In the genomic region with DNA sequence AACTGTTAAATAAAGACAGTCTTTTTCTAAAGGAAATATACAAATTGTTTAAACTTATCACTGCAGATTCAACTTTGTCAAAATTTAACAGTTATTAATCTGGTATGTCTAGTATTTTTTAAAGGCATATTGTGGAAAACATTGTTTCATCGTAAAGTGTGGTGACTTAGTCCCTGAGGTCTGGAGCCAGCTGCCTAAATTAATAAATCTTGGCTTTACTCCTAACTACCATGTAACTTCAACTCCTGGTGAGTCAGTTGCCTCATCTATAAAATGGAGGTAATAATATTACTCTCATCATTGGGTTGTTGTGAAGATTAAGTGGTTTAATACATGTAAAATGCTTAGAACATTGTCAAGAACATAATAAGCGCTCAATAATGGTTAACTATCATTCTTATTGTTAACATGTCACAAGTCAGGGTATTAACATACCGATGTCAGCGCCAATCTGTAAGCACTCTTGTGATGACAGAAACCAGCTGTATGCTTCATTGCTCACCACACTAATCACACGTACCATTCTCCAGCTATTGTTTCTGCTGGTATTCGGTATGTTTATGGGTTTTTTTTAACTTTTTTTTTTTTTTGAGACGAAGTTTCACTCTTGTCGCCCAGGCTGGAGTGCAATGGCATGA, we compare ENCODE assay signal across 20 cellular contexts. TPM values are rescaled to one million over a fixed set of nuclear protein-coding genes. Genes with fewer than 3 reads are reported as not detected.
A peak's percentile ranks its signal among the peaks of the same experiment; 100 is the strongest.
DNase-seq lines count a peak whose midpoint lies in the region; ATAC-seq and TF ChIP-seq lines count a peak whose summit lies in the region.
"Had no signal": no experiment of that assay in that cellular context is flagged by ENCODE, and none has a peak within 500 bp of the region (broad histone marks: within the 10 kb centered on the region; RNA-seq: fewer than 3 reads in every experiment).

No MANE protein-coding gene starts in this region.

- H3K4me1 ChIP-seq in heart left ventricle: peaks cover 0 to 7% (median 0%) of the 10 kb centered on the region in 12 donors
- peaks cover 8% of the 10 kb centered on the region for H3K4me1 ChIP-seq in left ventricle myocardium inferior
- H3K4me1 ChIP-seq in SJCRH30: peaks cover 30% of the 10 kb centered on the region

- WGBS in heart left ventricle, 4 donors: 28 to 41% (median 37%) methylated on average over 8 of the region's 8 CpGs

- TF ChIP-seq CTCF in heart left ventricle (IDR thresholded peaks at IDR 0.05): no peak
- TF ChIP-seq CTCF in left ventricle myocardium inferior (IDR thresholded peaks at IDR 0.05; ENCODE audit: borderline replicate concordance): no peak

- H3K36me3 ChIP-seq in heart left ventricle: no peaks in the 10 kb centered on the region
- H3K36me3 ChIP-seq in left ventricle myocardium inferior: no peaks in the 10 kb centered on the region
- no peaks in the 10 kb centered on the region for H3K36me3 ChIP-seq in SJCRH30

- H3K27me3 ChIP-seq in heart left ventricle: peaks cover 0 to 3% (median 0%) of the 10 kb centered on the region in 9 donors
- peaks cover 18% of the 10 kb centered on the region for H3K27me3 ChIP-seq in left ventricle myocardium inferior (ENCODE audit: low read depth)
- no peaks in the 10 kb centered on the region for H3K27me3 ChIP-seq in SJCRH30
- H3K27me3 ChIP-seq: MG63 had no signal

- peak in 3 of 4 donors; percentile 60 to 80 (median 62) for ATAC-seq in heart left ventricle
- ATAC-seq in left lobe of liver: no peak
- ATAC-seq: GM23338, Panc1 had no signal

- no peak overlapping the region for H3K4me3 ChIP-seq in heart left ventricle
- no peak overlapping the region for H3K4me3 ChIP-seq in left ventricle myocardium inferior
- peak overlapping the region; percentile 11 for H3K4me3 ChIP-seq in SJCRH30
- H3K4me3 ChIP-seq: GM23338, MG63 had no signal

- H3K27ac ChIP-seq in heart left ventricle (no peak overlapping the region), left ventricle myocardium inferior (replicated peaks) (no peak overlapping the region), SJCRH30 (peak overlapping the region; percentile 52)
- H3K27ac ChIP-seq: KMS-11 had no signal

- intact Hi-C loops in heart left ventricle (cut with DNase I): no loop called here
- intact Hi-C loops in left ventricle myocardium inferior (cut with micrococcal nuclease): no loop called here

- peaks cover 0 to 6% (median 0%) of the 10 kb centered on the region in 12 donors for H3K9me3 ChIP-seq in heart left ventricle
- peaks cover 4% of the 10 kb centered on the region for H3K9me3 ChIP-seq in left ventricle myocardium inferior (replicated peaks)
- H3K9me3 ChIP-seq in SJCRH30 (replicated peaks): no peaks in the 10 kb centered on the region

- no peak for TF ChIP-seq POLR2A in heart left ventricle (IDR thresholded peaks at IDR 0.05)

- DNase-seq in heart left ventricle (no peak), left ventricle myocardium inferior (no peak), SJCRH30 (peak; percentile 37 to 55), kidney tubule cell (ENCODE audit: low spot score) (peak; percentile 18), left lobe of liver (ENCODE audit: low spot score) (no peak), UCSD-AML1 (lab: John Stamatoyannopoulos, UW; ENCODE audit: unreplicated experiment) (no peak), NCI-H1417 (lab: John Stamatoyannopoulos, UW) (no peak)
- no peak for DNase-seq in stimulated activated CD4-positive, alpha-beta T cell treated with anti-CD3 and anti-CD28 coated beads, Interleukin-4, amount 100 ng/mL, for 24 hours
- DNase-seq: Calu3; CD4-positive, CD25-positive, alpha-beta regulatory T cell; MG63; NCI-H1105; NCI-H187; NCI-H748 treated with DMSO at 0.1 percent for 48 hours; SHP77; SW 1271 had no signal

RNA-seq across cellular contexts. Expression of gene SMIM43, which starts 14.1 kb away (rescaled TPM):
- 1 to 10 TPM in 1 of 9 donors, under 1 TPM in 1, not detected in 7; 0.16 to 1.0 TPM for total RNA-seq in heart left ventricle
- 1 to 10 TPM in 1 of 2 donors, under 1 TPM in 1; 0.08 to 1.7 TPM for polyA plus RNA-seq in heart left ventricle
- total RNA-seq in left ventricle myocardium inferior: not detected
- 0.08 TPM in 1 of 2 replicates, not detected in the other for total RNA-seq in SJCRH30 (2014; rRNA removed; shearing (Covaris generic))
- not detected for total RNA-seq in left lobe of liver
- total RNA-seq: A172; Calu3; CD4-positive, CD25-positive, alpha-beta regulatory T cell had no signal

RNA-seq across cellular contexts. Expression of gene EXOSC9, which starts 22.0 kb away (rescaled TPM):
- total RNA-seq in heart left ventricle (10 to 100 TPM; 12.2 to 23.6 (median 15.7) TPM), left ventricle myocardium inferior (10.4 TPM), left lobe of liver (5.0 TPM)
- 10 to 100 TPM; 18.2 to 26.2 TPM for polyA plus RNA-seq in heart left ventricle
- 92.7 and 115 TPM in 2 replicates for total RNA-seq in SJCRH30 (2014; rRNA removed; shearing (Covaris generic))

RNA-seq across cellular contexts. Expression of gene CCNA2, which starts 44.6 kb away (rescaled TPM):
- 1 to 10 TPM in 2 of 9 donors, under 1 TPM in 6, not detected in 1; 0.09 to 9.4 (median 0.49) TPM for total RNA-seq in heart left ventricle
- polyA plus RNA-seq in heart left ventricle: under 1 TPM; 0.39 to 0.42 TPM
- total RNA-seq in left ventricle myocardium inferior: 0.52 TPM
- total RNA-seq in SJCRH30 (2014; rRNA removed; shearing (Covaris generic)): 226 TPM in 2 replicates
- 0.45 TPM for total RNA-seq in left lobe of liver

Comparison
In these comparisons a context has a peak if more than half of its experiments do, and no peak if none do; other contexts are left out.
1. DNase-seq: peak in SJCRH30 (2 of 2) and kidney tubule cell (single experiment); none in heart left ventricle (0 of 5), left ventricle myocardium inferior (single experiment), left lobe of liver (single experiment), UCSD-AML1 (single experiment), NCI-H1417 (0 of 3) and stimulated activated CD4-positive, alpha-beta T cell treated with anti-CD3 and anti-CD28 coated beads, Interleukin-4, amount 100 ng/mL, for 24 hours (single experiment).
2. RNA of gene CCNA2, which starts 44.6 kb away (total RNA-seq): 226 TPM in SJCRH30; 0.52 TPM in left ventricle myocardium inferior (single experiment), 0.45 TPM in left lobe of liver (single experiment) and 0.09 to 9.4 TPM in heart left ventricle; every median in the first group is over 10 times any median in the second.